In the genomic region with DNA sequence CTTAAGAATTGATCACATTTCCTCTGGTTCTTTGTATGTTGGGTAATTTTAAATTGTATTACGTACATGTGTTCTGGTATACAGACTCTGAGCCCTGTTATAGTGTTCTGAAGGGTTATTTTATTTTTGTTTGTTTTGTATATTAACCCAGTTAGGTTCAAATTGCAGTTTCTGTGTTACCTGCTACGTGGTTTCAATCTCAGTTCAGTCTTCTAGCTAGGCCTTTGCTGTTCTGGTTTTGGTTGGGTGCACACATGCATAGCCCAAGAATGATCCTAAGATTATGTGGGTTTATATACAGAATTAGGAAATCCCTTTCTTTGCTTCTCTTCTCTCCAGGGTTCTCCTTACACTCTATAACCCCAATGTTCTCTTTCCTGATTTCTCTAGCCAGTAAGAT, we compare ENCODE assay signal across 21 cellular contexts.
"Had no signal": no experiment of that assay in that cellular context is flagged by ENCODE, and none has a peak within 500 bp of the region (broad histone marks: within the 10 kb centered on the region; RNA-seq: fewer than 3 reads in every experiment).

No MANE protein-coding gene starts in this region.

- H3K27ac Mint-ChIP-seq: activated naive CD4-positive, alpha-beta T cell treated with anti-CD3 and anti-CD28 coated beads, Interleukin-2, amount 10 ng/mL, durations not matched to agents 7 days and 5 days; natural killer cell treated with Interleukin-12 subunit alpha and Interleukin-12 subunit beta and Interleukin-15 and Interleukin-18, amount 100 ng/mL, for 72 hours had no signal

- H3K4me3 Mint-ChIP-seq: activated naive CD4-positive, alpha-beta T cell treated with anti-CD3 and anti-CD28 coated beads, Interleukin-2, amount 10 ng/mL, durations not matched to agents 7 days and 5 days; natural killer cell treated with Interleukin-12 subunit alpha and Interleukin-12 subunit beta and Interleukin-15 and Interleukin-18, amount 100 ng/mL, for 72 hours had no signal

- DNase-seq: activated CD4-positive, alpha-beta T cell treated with anti-CD3 and anti-CD28 coated beads, Interleukin-2, amount 50 U/mL, for 1 hour; activated CD4-positive, CD25-positive, alpha-beta regulatory T cell treated with anti-CD3 and anti-CD28 coated beads, Interleukin-2, amount 50 U/mL, for 72 hours; activated CD8-positive, alpha-beta memory T cell treated with anti-CD3 and anti-CD28 coated beads, Interleukin-2, amount 50 U/mL, for 4 hours; activated effector memory CD4-positive, alpha-beta T cell treated with Interleukin-2 at 50 U/mL for 16 hours; activated naive CD4-positive, alpha-beta T cell treated with anti-CD3 and anti-CD28 coated beads, Interleukin-2, amount 10 ng/mL, durations not matched to agents 7 days and 5 days; activated T-cell treated with anti-CD3 and anti-CD28 coated beads, Interleukin-2, amount 50 U/mL, for 48 hours; hypothalamus; islet precursor cell; left colon; lower lobe of right lung; right lobe of liver; small intestine; stimulated activated CD4-positive, alpha-beta T cell treated with anti-CD3 and anti-CD28 coated beads, Interleukin-15, amount 100 ng/mL, for 24 hours; stimulated activated CD4-positive, alpha-beta T cell treated with anti-CD3 and anti-CD28 coated beads, Interleukin-2, amount 100 ng/mL, for 48 hours; stomach; upper lobe of left lung had no signal

- H3K36me3 Mint-ChIP-seq: natural killer cell treated with Interleukin-12 subunit alpha and Interleukin-12 subunit beta and Interleukin-15 and Interleukin-18, amount 100 ng/mL, for 72 hours had no signal

- H3K27ac ChIP-seq: ascending aorta, breast epithelium, coronary artery, lower lobe of right lung, parathyroid adenoma, right lobe of liver, stomach, upper lobe of left lung had no signal

- H3K36me3 ChIP-seq: ascending aorta, breast epithelium, lower lobe of right lung, right lobe of liver, stomach, upper lobe of left lung had no signal

- H3K9me3 ChIP-seq: ascending aorta, breast epithelium, lower lobe of right lung, right lobe of liver, stomach, upper lobe of left lung had no signal

- H3K27me3 Mint-ChIP-seq: activated naive CD4-positive, alpha-beta T cell treated with anti-CD3 and anti-CD28 coated beads, Interleukin-2, amount 10 ng/mL, durations not matched to agents 7 days and 5 days had no signal

- H3K79me2 ChIP-seq: parathyroid adenoma had no signal

- H3K4me1 ChIP-seq: ascending aorta, breast epithelium, lower lobe of right lung, parathyroid adenoma, right lobe of liver, stomach, upper lobe of left lung had no signal

- ATAC-seq: left colon; lower lobe of right lung; natural killer cell treated with Interleukin-12 subunit alpha and Interleukin-12 subunit beta and Interleukin-15 and Interleukin-18, amount 100 ng/mL, for 72 hours; right lobe of liver had no signal

- H3K4me3 ChIP-seq: ascending aorta, breast epithelium, coronary artery, lower lobe of right lung, right lobe of liver, stomach, upper lobe of left lung had no signal

- H3K27me3 ChIP-seq: ascending aorta, stomach, upper lobe of left lung had no signal

- H3K9me3 Mint-ChIP-seq: activated naive CD4-positive, alpha-beta T cell treated with anti-CD3 and anti-CD28 coated beads, Interleukin-2, amount 10 ng/mL, durations not matched to agents 7 days and 5 days; natural killer cell treated with Interleukin-12 subunit alpha and Interleukin-12 subunit beta and Interleukin-15 and Interleukin-18, amount 100 ng/mL, for 72 hours had no signal

- H2AFZ ChIP-seq: parathyroid adenoma had no signal

- H3K9ac ChIP-seq: parathyroid adenoma had no signal
